9 cellular contexts compared by ENCODE assay signal in the genomic region with DNA sequence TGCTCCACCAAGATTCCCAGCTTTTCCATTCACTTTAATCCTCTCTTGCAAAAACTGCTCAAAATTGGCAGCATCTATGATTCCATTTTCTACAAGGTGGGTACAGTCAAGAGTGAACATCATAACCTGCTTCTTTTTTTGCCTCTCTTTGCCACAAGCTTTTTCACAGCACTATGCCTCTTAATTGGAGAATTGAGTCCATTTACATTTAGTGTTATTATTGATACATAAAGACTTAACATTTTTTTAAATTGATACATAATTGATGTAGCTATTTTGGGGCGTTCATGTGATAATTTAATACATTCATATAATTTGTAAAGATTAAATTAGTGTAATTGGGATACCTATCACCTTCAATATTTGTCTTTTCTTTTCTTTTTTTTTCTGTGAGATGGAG. TPM values are rescaled to one million over a fixed set of nuclear protein-coding genes. Genes with fewer than 3 reads are reported as not detected.
"Had no signal": no experiment of that assay in that cellular context is flagged by ENCODE, and none has a peak within 500 bp of the region (broad histone marks: within the 10 kb centered on the region; RNA-seq: fewer than 3 reads in every experiment).

No MANE protein-coding gene starts in this region.

- FAIRE-seq: G401.6, GM12878, GM12891, GM12892, GM18507, GM19239 had no signal

- H3K4me3 ChIP-seq: GM12878 had no signal

- DNase-seq: GDM1, GF-D8 had no signal

- ATAC-seq: GM12878 had no signal

RNA-seq across cellular contexts. Expression of gene CYP17A1, which starts 50.8 kb away (rescaled TPM):
- total RNA-seq: G401 had no signal
- polyA plus RNA-seq: GM12878 had no signal
